In genomic region chr17:74369221-74369620, GRCh38 we compare ENCODE assay signal across 1 cellular context.
TF ChIP-seq lines count a peak whose summit lies in the region.

No MANE protein-coding gene starts in this region.

TF ChIP-seq in H1, 55 proteins besides CTCF, POLR2A, EP300 and RAD21:
- no peak for TF ChIP-seq SP4 (IDR thresholded peaks at IDR 0.05; ENCODE audit: low read length)
- TF ChIP-seq POLR2AphosphoS5 (IDR thresholded peaks at IDR 0.05; ENCODE audit: low read depth, low read length) = no peak
